1 cellular context compared by ENCODE assay signal in the genomic region with DNA sequence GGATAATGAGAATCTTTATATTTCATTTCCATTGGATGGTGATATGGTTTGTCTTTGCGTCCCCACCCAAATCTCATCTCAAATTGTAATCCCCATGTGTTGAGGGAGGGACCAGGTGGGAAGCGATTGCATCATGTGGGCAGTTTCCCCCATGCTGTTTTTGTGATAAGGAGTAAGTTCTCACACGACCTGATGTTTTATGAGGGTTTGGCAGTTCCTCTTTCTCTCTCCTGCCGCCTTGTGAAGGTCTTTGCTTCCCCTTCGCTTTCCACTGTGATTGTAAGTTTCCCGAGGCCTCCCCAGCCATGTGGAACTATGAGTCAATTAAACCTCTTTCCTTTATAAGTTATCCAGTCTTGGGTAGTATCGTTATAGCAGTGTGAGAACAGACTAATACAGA.
TF ChIP-seq lines count a peak whose summit lies in the region.

No MANE protein-coding gene starts in this region.

TF ChIP-seq in GM12878, 131 proteins besides CTCF, POLR2A, EP300 and RAD21 (continued from another document):
- TF ChIP-seq, protein P1, sequence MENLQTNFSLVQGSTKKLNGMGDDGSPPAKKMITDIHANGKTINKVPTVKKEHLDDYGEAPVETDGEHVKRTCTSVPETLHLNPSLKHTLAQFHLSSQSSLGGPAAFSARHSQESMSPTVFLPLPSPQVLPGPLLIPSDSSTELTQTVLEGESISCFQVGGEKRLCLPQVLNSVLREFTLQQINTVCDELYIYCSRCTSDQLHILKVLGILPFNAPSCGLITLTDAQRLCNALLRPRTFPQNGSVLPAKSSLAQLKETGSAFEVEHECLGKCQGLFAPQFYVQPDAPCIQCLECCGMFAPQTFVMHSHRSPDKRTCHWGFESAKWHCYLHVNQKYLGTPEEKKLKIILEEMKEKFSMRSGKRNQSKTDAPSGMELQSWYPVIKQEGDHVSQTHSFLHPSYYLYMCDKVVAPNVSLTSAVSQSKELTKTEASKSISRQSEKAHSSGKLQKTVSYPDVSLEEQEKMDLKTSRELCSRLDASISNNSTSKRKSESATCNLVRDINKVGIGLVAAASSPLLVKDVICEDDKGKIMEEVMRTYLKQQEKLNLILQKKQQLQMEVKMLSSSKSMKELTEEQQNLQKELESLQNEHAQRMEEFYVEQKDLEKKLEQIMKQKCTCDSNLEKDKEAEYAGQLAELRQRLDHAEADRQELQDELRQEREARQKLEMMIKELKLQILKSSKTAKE (IDR thresholded peaks at IDR 0.05; ENCODE audit: low read depth, poor library complexity, severe bottlenecking): no peak
- no peak for TF ChIP-seq BCL11A (IDR thresholded peaks at IDR 0.05; ENCODE audit: low read depth, low read length)
- 0 out of 2 replicates have a peak, but pooled peaks have one; percentile 13 for TF ChIP-seq SPI1 (IDR thresholded peaks at IDR 0.05; ENCODE audit: borderline replicate concordance, insufficient read depth, low read depth, low read length)
- TF ChIP-seq RB1 (IDR thresholded peaks at IDR 0.05; ENCODE audit: borderline replicate concordance): no peak
